Comparison of ENCODE assay signal across 21 cellular contexts in genomic region chr9:10438955-10439354, GRCh38.
"Had no signal": no experiment of that assay in that cellular context is flagged by ENCODE, and none has a peak within 500 bp of the region (broad histone marks: within the 10 kb centered on the region; RNA-seq: fewer than 3 reads in every experiment).

No MANE protein-coding gene starts in this region.

- ATAC-seq: HepG2 had no signal

- H3K27me3 ChIP-seq: SJSA1 had no signal

- H3K4me3 ChIP-seq: SJSA1, SK-N-MC had no signal

- H3K36me3 ChIP-seq: SJSA1 had no signal

- DNase-seq: IMR-90, Karpas-422, KG1, MM.1S, NCI-H1092 treated with DMSO at 0.1 percent for 48 hours, NCI-H1436, NCI-H187, NCI-H2029, NCI-H2081 treated with DMSO at 0.1 percent for 48 hours, NCI-H226, NCI-H446, NCI-H510A, NCI-H524 treated with DMSO at 0.1 percent for 48 hours, NCI-H69, NCI-H774, Right ventricle myocardium superior, RPMI8226, SIG-M5 had no signal

- H3K27ac ChIP-seq: SJSA1, SK-N-MC had no signal

- H3K4me1 ChIP-seq: SJSA1 had no signal

- H3K9me3 ChIP-seq: SJSA1 had no signal
